Comparison of ENCODE assay signal across 10 cellular contexts in the genomic region with DNA sequence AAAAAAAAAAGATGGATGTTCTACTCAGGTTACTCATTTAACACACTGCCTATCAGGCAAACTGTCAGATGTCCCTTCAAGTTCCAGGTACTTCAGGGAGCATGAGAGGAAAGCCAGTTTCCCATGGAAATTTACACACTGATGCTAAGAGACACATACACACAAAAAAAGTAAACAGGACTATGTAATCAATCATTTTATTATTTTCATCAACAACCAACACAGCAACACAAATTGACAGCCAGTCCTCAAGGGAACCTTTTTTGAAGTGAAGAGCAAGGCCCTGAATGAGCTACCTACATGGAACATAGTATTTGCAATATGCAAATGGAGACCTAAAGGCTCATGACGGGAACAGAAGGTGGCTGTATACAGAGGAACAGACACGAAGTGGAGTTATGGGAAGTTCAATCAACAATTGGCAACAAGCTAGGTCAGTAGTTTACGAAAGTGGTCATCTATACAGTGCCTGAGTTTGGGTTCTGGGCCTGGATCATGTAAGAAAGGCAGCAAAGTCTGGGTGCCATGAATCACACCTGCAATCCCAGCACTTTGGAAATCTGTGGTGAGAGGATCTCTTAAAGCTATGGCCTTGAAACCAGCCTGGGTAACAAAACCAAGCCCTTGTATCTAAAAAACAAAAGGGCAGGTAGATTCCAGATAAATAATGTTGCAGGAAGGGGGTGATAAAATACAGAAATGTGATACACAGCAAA. TPM values are rescaled to one million over a fixed set of nuclear protein-coding genes. Genes with fewer than 3 reads are reported as not detected.
DNase-seq lines count a peak whose midpoint lies in the region; ATAC-seq and TF ChIP-seq lines count a peak whose summit lies in the region.
"Had no signal": no experiment of that assay in that cellular context is flagged by ENCODE, and none has a peak within 500 bp of the region (broad histone marks: within the 10 kb centered on the region; RNA-seq: fewer than 3 reads in every experiment).

No MANE protein-coding gene starts in this region.

- no peak overlapping the region for H3K23ac ChIP-seq in mesendoderm (ENCODE audit: low read length)

- H3K4me2 ChIP-seq in GM23338 (0 out of 2 replicates have a peak overlapping the region, but pooled peaks have one; percentile 11), mesendoderm (ENCODE audit: low read length) (peak overlapping the region; percentile 14)

- H3K27ac ChIP-seq in GM23338 (ENCODE audit: low read depth) = peak overlapping the region; percentile 97
- H3K27ac ChIP-seq in mesendoderm (ENCODE audit: low read depth, low read length) = no peak overlapping the region

- peak overlapping the region; percentile 35 for H3K9ac ChIP-seq in mesendoderm (ENCODE audit: low read length)

- no peaks in the 10 kb centered on the region for H3K27me3 ChIP-seq in GM23338 (ENCODE audit: insufficient read depth)
- H3K27me3 ChIP-seq in mesendoderm (ENCODE audit: insufficient read depth, low read length, poor library complexity) = no peaks in the 10 kb centered on the region

- H3K9me3 Mint-ChIP-seq in Calu3 (ENCODE audit: low read depth, unreplicated experiment) = no peaks in the 10 kb centered on the region
- peaks cover 30% of the 10 kb centered on the region for H3K9me3 Mint-ChIP-seq in GM23338

- no peak overlapping the region for H2BK120ac ChIP-seq in mesendoderm (ENCODE audit: low read depth, low read length)

- peaks cover 19% of the 10 kb centered on the region; the same call in 1 of the 2 replicates for H3K4me1 ChIP-seq in GM23338 (ENCODE audit: insufficient read depth)
- no peaks in the 10 kb centered on the region for H3K4me1 ChIP-seq in mesendoderm (ENCODE audit: control insufficient read depth, low read depth, low read length)

- no peak overlapping the region for H3K56ac ChIP-seq in mesendoderm (ENCODE audit: low read length)

- peak overlapping the region; percentile 59 for H4K8ac ChIP-seq in mesendoderm (ENCODE audit: low read depth, low read length)

- H3K36me3 ChIP-seq in GM23338 (ENCODE audit: insufficient read depth) (peaks cover 36% of the 10 kb centered on the region), mesendoderm (ENCODE audit: control insufficient read depth, insufficient read depth, low read length) (peaks cover 19% of the 10 kb centered on the region)

- CTCF ChIA-PET in Calu3 (lab: Charles Lee) = interaction anchor here (0.8 to 1.1 kb wide), 3 partner anchors 10 to 66 kb away, joined by 3 read pairs; no protein-coding TSS in a partner anchor

- H2AK5ac ChIP-seq in mesendoderm (ENCODE audit: low read length) = no peak overlapping the region

- H3K27ac Mint-ChIP-seq in Calu3 (ENCODE audit: unreplicated experiment) = peak overlapping the region; percentile 34
- peak overlapping the region; percentile 72 for H3K27ac Mint-ChIP-seq in GM23338
- H3K27ac Mint-ChIP-seq in T-helper 17 cell = peak overlapping the region; percentile 98

- TF ChIP-seq CTCF in Calu3 (IDR thresholded peaks at IDR 0.05; ENCODE audit: unreplicated experiment) (no peak), GM23338 (conservative IDR thresholded peaks at IDR 0.05; ENCODE audit: low read depth in 2 of 2) (no peak)

- no TSS peak for BruUV-seq in Calu3 (replicated peaks; lab: Mats Ljungman, UMichigan)

- H3K79me2 ChIP-seq in GM23338 (replicated peaks; ENCODE audit: insufficient read depth) (peaks cover 44% of the 10 kb centered on the region), mesendoderm (ENCODE audit: control insufficient read depth, insufficient read depth, low read length) (peaks cover 41% of the 10 kb centered on the region)

- DNase-seq in Calu3 = no peak
- peak; percentile 24 for DNase-seq in GM23338 (ENCODE audit: low spot score)
- DNase-seq in T-helper 17 cell = no peak
- DNase-seq in mesendoderm = no peak
- DNase-seq in NCI-H524 (lab: John Stamatoyannopoulos, UW) = no peak
- DNase-seq in HuH-7.5 (ENCODE audit: low spot score) = no peak
- DNase-seq: activated CD4-positive, alpha-beta T cell treated with anti-CD3 and anti-CD28 coated beads, Interleukin-2, amount 50 U/mL, for 1 hour; posterior cingulate gyrus had no signal

- H3K36me3 Mint-ChIP-seq in Calu3 (ENCODE audit: insufficient read depth, unreplicated experiment) (peaks cover 72% of the 10 kb centered on the region), GM23338 (ENCODE audit: low read depth) (peaks cover 72% of the 10 kb centered on the region), T-helper 17 cell (ENCODE audit: low read depth) (peaks cover 8% of the 10 kb centered on the region)

- no peak overlapping the region for H2BK15ac ChIP-seq in mesendoderm (replicated peaks; ENCODE audit: low read depth)

- H3K18ac ChIP-seq in mesendoderm (ENCODE audit: low read length) = no peak overlapping the region

- H3K4me3 Mint-ChIP-seq in Calu3 (ENCODE audit: low read depth, unreplicated experiment) (peak overlapping the region; percentile 22), GM23338 (peak overlapping the region; percentile 98), T-helper 17 cell (peak overlapping the region; percentile 25)

- peaks cover 1% of the 10 kb centered on the region for H3K79me1 ChIP-seq in mesendoderm (ENCODE audit: low read length)

- H3K9me3 ChIP-seq in T-helper 17 cell (ENCODE audit: control insufficient read depth, low read length, poor library complexity, severe bottlenecking) = no peaks in the 10 kb centered on the region

- H2BK5ac ChIP-seq in mesendoderm (ENCODE audit: low read length) = no peak overlapping the region

- H3K4me3 ChIP-seq in GM23338 = peak overlapping the region; percentile 100
- H3K4me3 ChIP-seq in mesendoderm (ENCODE audit: low read length) = no peak overlapping the region

- intact Hi-C loops in Calu3 (cut with micrococcal nuclease; ENCODE audit: unreplicated experiment) = no loop called here

- no CpG with 5 or more reads among the region's 3 CpGs for WGBS in mesendoderm (ENCODE audit: extremely low coverage, insufficient coverage, low lambda C conversion rate)

- H3K4me1 Mint-ChIP-seq in Calu3 (ENCODE audit: low read depth, unreplicated experiment) = peaks cover 25% of the 10 kb centered on the region
- H3K4me1 Mint-ChIP-seq in GM23338 = peaks cover 22% of the 10 kb centered on the region; the same call in 2 of the 3 replicates
- peaks cover 52% of the 10 kb centered on the region for H3K4me1 Mint-ChIP-seq in T-helper 17 cell

- H2AFZ ChIP-seq in GM23338 = no peak overlapping the region

- peaks cover 21% of the 10 kb centered on the region for H4K20me1 ChIP-seq in GM23338 (replicated peaks; ENCODE audit: insufficient read depth)

- H4K5ac ChIP-seq in mesendoderm (ENCODE audit: low read length) = no peak overlapping the region

- H3K27me3 Mint-ChIP-seq in Calu3 (ENCODE audit: unreplicated experiment) (no peaks in the 10 kb centered on the region), GM23338 (ENCODE audit: insufficient read depth, low read depth, poor library complexity) (peaks cover 69% of the 10 kb centered on the region), T-helper 17 cell (no peaks in the 10 kb centered on the region)

- H3K4ac ChIP-seq in mesendoderm (ENCODE audit: low read depth, low read length) = no peak overlapping the region

- ATAC-seq in GM23338 (no peak), T-helper 17 cell (no peak), GM19397 (IDR thresholded peaks at IDR 0.05; ENCODE audit: unreplicated experiment) (no peak), GM19328 (IDR thresholded peaks at IDR 0.05; ENCODE audit: unreplicated experiment) (no peak)

- H3F3A ChIP-seq in GM23338 (replicated peaks; ENCODE audit: low read depth) = peaks cover 58% of the 10 kb centered on the region

- H3K9me2 ChIP-seq in GM23338 (ENCODE audit: insufficient read depth) = no peaks in the 10 kb centered on the region

TF ChIP-seq in GM23338, 12 proteins besides CTCF, POLR2A, EP300 and RAD21:
- TF ChIP-seq NANOG (IDR thresholded peaks at IDR 0.05; ENCODE audit: borderline replicate concordance) (0 out of 2 replicates have a peak, but pooled peaks have one; percentile 1), STAT1 (IDR thresholded peaks at IDR 0.05; ENCODE audit: unreplicated experiment) (no peak)

RNA-seq across cellular contexts. Expression of a gene that starts 12.6 kb away (rescaled TPM):
- total RNA-seq in Calu3 (2022) (87.7 and 97.4 TPM in 2 replicates), T-helper 17 cell (100 to 1,000 TPM; 146 to 163 TPM)
- total RNA-seq in GM23338 (2014; rRNA removed; shearing (Covaris generic)) = 109 and 136 TPM in 2 replicates
- 94.4 and 95.8 TPM in 2 replicates for polyA plus RNA-seq in GM23338 (2016; fragmentation: Nextera tagmentation; extraction: Ambion mirVana)
- 71.5 TPM for polyA plus RNA-seq in mesendoderm (2013, experiment 1 of 2)
- polyA plus RNA-seq in mesendoderm (2013, experiment 2 of 2) = 71.4 TPM

RNA-seq across cellular contexts. Expression of a gene that starts 19.3 kb away (rescaled TPM):
- not detected in 2 replicates for total RNA-seq in Calu3 (2022)
- total RNA-seq in GM23338 (2014; rRNA removed; shearing (Covaris generic)) = not detected in 2 replicates
- 1.3 and 1.9 TPM in 2 replicates for polyA plus RNA-seq in GM23338 (2016; fragmentation: Nextera tagmentation; extraction: Ambion mirVana)
- not detected for total RNA-seq in T-helper 17 cell
- polyA plus RNA-seq in mesendoderm (2013, experiment 1 of 2) = not detected
- not detected for polyA plus RNA-seq in mesendoderm (2013, experiment 2 of 2)

RNA-seq across cellular contexts. Expression of a gene that starts 20.1 kb away (rescaled TPM):
- total RNA-seq in Calu3 (2022) (38.3 and 39.2 TPM in 2 replicates), T-helper 17 cell (100 to 1,000 TPM; 103 to 119 TPM)
- total RNA-seq in GM23338 (2014; rRNA removed; shearing (Covaris generic)) = 15.0 and 22.2 TPM in 2 replicates
- polyA plus RNA-seq in GM23338 (2016; fragmentation: Nextera tagmentation; extraction: Ambion mirVana) = 7.4 and 7.7 TPM in 2 replicates
- polyA plus RNA-seq in mesendoderm (2013, experiment 1 of 2) = 20.0 TPM
- 19.2 TPM for polyA plus RNA-seq in mesendoderm (2013, experiment 2 of 2)

RNA-seq across cellular contexts. Expression of a gene that starts 28.7 kb away (rescaled TPM):
- total RNA-seq in Calu3 (2022) = 410 and 444 TPM in 2 replicates
- total RNA-seq in GM23338 (2014; rRNA removed; shearing (Covaris generic)) = 375 and 425 TPM in 2 replicates
- 240 and 241 TPM in 2 replicates for polyA plus RNA-seq in GM23338 (2016; fragmentation: Nextera tagmentation; extraction: Ambion mirVana)
- 100 to 1,000 TPM; 233 to 240 TPM for total RNA-seq in T-helper 17 cell
- 325 TPM for polyA plus RNA-seq in mesendoderm (2013, experiment 1 of 2)
- polyA plus RNA-seq in mesendoderm (2013, experiment 2 of 2) = 333 TPM

RNA-seq across cellular contexts. Expression of a gene that starts 46.7 kb away (rescaled TPM):
- total RNA-seq in Calu3 (2022) (48.0 and 51.6 TPM in 2 replicates), T-helper 17 cell (100 to 1,000 TPM; 271 to 305 TPM)
- total RNA-seq in GM23338 (2014; rRNA removed; shearing (Covaris generic)) = 31.8 and 33.8 TPM in 2 replicates
- polyA plus RNA-seq in GM23338 (2016; fragmentation: Nextera tagmentation; extraction: Ambion mirVana) = 31.1 and 31.7 TPM in 2 replicates
- polyA plus RNA-seq in mesendoderm (2013, experiment 1 of 2) = 54.5 TPM
- 52.7 TPM for polyA plus RNA-seq in mesendoderm (2013, experiment 2 of 2)

Comparison
In these comparisons a context has a peak if more than half of its experiments do, and no peak if none do; other contexts are left out.
1. H3K27ac Mint-ChIP-seq: peak in every context shown above with its lines; median percentile 98 in T-helper 17 cell; 72 in GM23338; 34 in Calu3.
2. H3K4me3 Mint-ChIP-seq: peak in every context shown above with its lines; median percentile 98 in GM23338; 25 in T-helper 17 cell; 22 in Calu3.